Comparison of ENCODE assay signal across 8 cellular contexts in the genomic region with DNA sequence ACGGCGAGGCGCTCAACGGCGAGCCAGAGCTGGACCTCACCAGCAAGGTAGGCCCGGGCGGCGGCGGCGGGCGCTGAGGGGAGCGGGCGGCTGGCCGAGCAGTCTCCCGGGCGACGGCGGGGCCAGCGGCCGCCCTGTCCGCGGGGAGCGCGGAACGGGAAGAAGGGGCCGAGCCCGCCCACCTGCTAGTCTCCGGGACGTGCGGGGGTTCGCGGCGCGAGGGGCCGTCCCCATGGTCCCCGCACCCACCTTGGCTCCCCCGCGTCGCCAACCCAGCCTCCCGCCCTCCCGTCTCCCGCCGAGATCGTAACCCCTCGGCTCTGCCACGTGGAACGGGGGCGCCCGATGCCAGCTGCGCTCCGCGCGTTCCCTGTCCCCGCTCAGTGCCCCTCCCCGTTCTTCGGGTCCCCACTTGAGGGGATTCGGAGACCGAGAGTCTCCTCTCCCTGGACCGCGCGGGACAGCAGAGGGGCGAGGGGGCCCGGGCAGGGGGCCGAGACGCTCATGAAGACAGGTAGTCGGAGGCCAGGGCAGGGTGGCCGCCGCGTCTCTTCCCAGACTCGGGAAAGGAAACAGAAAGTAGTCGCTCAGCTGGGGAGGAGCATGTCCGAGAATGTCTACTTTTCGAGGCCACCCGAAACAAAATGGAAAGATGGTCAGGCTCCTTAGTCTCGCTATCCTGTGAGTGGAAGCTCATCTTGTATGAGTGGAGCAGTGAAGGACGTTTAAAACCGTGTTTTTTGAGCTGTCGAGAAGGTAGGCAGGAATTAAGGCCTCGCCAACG. TPM values are rescaled to one million over a fixed set of nuclear protein-coding genes. Genes with fewer than 3 reads are reported as not detected.
DNase-seq lines count a peak whose midpoint lies in the region; ATAC-seq and TF ChIP-seq lines count a peak whose summit lies in the region.

No MANE protein-coding gene starts in this region.

- intact Hi-C loops in dendritic cell treated with granulocyte-macrophage colony-stimulating factor and Interleukin-4, amounts not matched to agents 40 ng/mL and 50 ng/mL, for 4 days (cut with micrococcal nuclease), result no loop called here

- peak overlapping the region; percentile 85 for H3K27ac Mint-ChIP-seq in dendritic cell treated with granulocyte-macrophage colony-stimulating factor and Interleukin-4, amounts not matched to agents 40 ng/mL and 50 ng/mL, for 4 days

- peak overlapping the region; percentile 75 to 93 (median 93) for H3K4me3 ChIP-seq in liver (ENCODE audit: low read depth in 1 of 3, low read length in 3 of 3)

- peaks cover 24% of the 10 kb centered on the region for H3K36me3 Mint-ChIP-seq in dendritic cell treated with granulocyte-macrophage colony-stimulating factor and Interleukin-4, amounts not matched to agents 40 ng/mL and 50 ng/mL, for 4 days (ENCODE audit: low read depth)

- H3K27me3 Mint-ChIP-seq in dendritic cell treated with granulocyte-macrophage colony-stimulating factor and Interleukin-4, amounts not matched to agents 40 ng/mL and 50 ng/mL, for 4 days, result no peaks in the 10 kb centered on the region

- H3K27me3 ChIP-seq in liver (ENCODE audit: control insufficient read depth in 4 of 4, insufficient read depth in 4 of 4, low read length in 3 of 4), result no peaks in the 10 kb centered on the region

- TF ChIP-seq CTCF in VCaP (conservative IDR thresholded peaks at IDR 0.05), result no peak
- no peak for TF ChIP-seq CTCF in liver (IDR thresholded peaks at IDR 0.05; ENCODE audit: low read depth, low read length, missing input control)

- H3K9ac ChIP-seq in liver (ENCODE audit: low read depth in 1 of 2, low read length in 2 of 2), result peak overlapping the region; percentile 77 to 83

- peaks cover 46% of the 10 kb centered on the region for H3K4me1 Mint-ChIP-seq in dendritic cell treated with granulocyte-macrophage colony-stimulating factor and Interleukin-4, amounts not matched to agents 40 ng/mL and 50 ng/mL, for 4 days (ENCODE audit: low read depth)

- peak in 2 of 3 donors; percentile 8 to 26 for DNase-seq in stimulated activated CD4-positive, alpha-beta T cell treated with anti-CD3 and anti-CD28 coated beads, TNF-alpha, amount 100 ng/mL, for 48 hours (ENCODE audit: low read depth in 3 of 3)
- DNase-seq in NCI-H446 treated with DMSO at 0.1 percent for 48 hours (lab: John Stamatoyannopoulos, UW), result no peak

- peak overlapping the region; percentile 81 for H3K4me3 Mint-ChIP-seq in dendritic cell treated with granulocyte-macrophage colony-stimulating factor and Interleukin-4, amounts not matched to agents 40 ng/mL and 50 ng/mL, for 4 days

- H3K9me3 ChIP-seq in liver (ENCODE audit: control insufficient read depth in 4 of 4, low read length in 3 of 4), result no peaks in the 10 kb centered on the region

- ATAC-seq in GM18517 (IDR thresholded peaks at IDR 0.05; ENCODE audit: unreplicated experiment) (peak; percentile 1), HG03135 (IDR thresholded peaks at IDR 0.05; ENCODE audit: unreplicated experiment) (peak; percentile 4), GM21737 (IDR thresholded peaks at IDR 0.05; ENCODE audit: unreplicated experiment) (no peak)

- WGBS in liver, result under 1% methylated on average over 80 of the region's 80 CpGs

- TF ChIP-seq RAD21 in liver (IDR thresholded peaks at IDR 0.05), result no peak

- no peaks in the 10 kb centered on the region for H3K9me3 Mint-ChIP-seq in dendritic cell treated with granulocyte-macrophage colony-stimulating factor and Interleukin-4, amounts not matched to agents 40 ng/mL and 50 ng/mL, for 4 days

- H3K4me1 ChIP-seq in liver (ENCODE audit: control insufficient read depth in 4 of 4, insufficient read depth in 4 of 4, low read length in 3 of 4), result peaks cover 0 to 33% (median 19%) of the 10 kb centered on the region in 4 donors

- H3K27ac ChIP-seq in VCaP, result peak overlapping the region; percentile 90
- peak overlapping the region; percentile 94 for H3K27ac ChIP-seq in liver (ENCODE audit: low read depth in 1 of 2, low read length in 2 of 2)

- H3K36me3 ChIP-seq in liver (ENCODE audit: control insufficient read depth in 4 of 4, insufficient read depth in 3 of 4, low read depth in 1 of 4, low read length in 3 of 4), result peaks cover 0 to 6% (median 3%) of the 10 kb centered on the region in 4 donors

TF ChIP-seq in liver, 16 proteins besides CTCF, POLR2A, EP300 and RAD21:
- TF ChIP-seq GABPA (IDR thresholded peaks at IDR 0.05 in 1 of 2, conservative IDR thresholded peaks at IDR 0.05 in 1 of 2) (no peak), YY1 (IDR thresholded peaks at IDR 0.05) (peak; percentile 42)

RNA-seq across cellular contexts. Expression of a gene that starts 0.5 kb away (rescaled TPM):
- 10 to 100 TPM; 24.3 to 56.3 TPM for total RNA-seq in liver
- 1 to 10 TPM; 5.3 to 7.8 TPM for polyA plus RNA-seq in liver

RNA-seq across cellular contexts. Expression of a gene that starts 5.5 kb away (rescaled TPM):
- 10 to 100 TPM; 15.6 to 20.6 TPM for total RNA-seq in liver
- 10 to 100 TPM in 1 of 2 donors, 1 to 10 TPM in 1; 3.4 to 13.8 TPM for polyA plus RNA-seq in liver

RNA-seq across cellular contexts. Expression of a gene that starts 24.5 kb away (rescaled TPM):
- 10 to 100 TPM; 20.2 to 20.8 TPM for total RNA-seq in liver
- 10 to 100 TPM; 21.9 to 44.3 TPM for polyA plus RNA-seq in liver

RNA-seq across cellular contexts. Expression of a gene that starts 49.5 kb away (rescaled TPM):
- total RNA-seq in liver, result 100 to 1,000 TPM in 1 of 2 donors, 10 to 100 TPM in 1; 53.3 to 170 TPM
- 100 to 1,000 TPM in 1 of 2 donors, 10 to 100 TPM in 1; 13.1 to 110 TPM for polyA plus RNA-seq in liver

RNA-seq across cellular contexts. Expression of a gene that starts 49.9 kb away (rescaled TPM):
- 1 to 10 TPM; 6.3 to 8.6 TPM for total RNA-seq in liver
- polyA plus RNA-seq in liver, result 10 to 100 TPM in 1 of 2 donors, 1 to 10 TPM in 1; 9.3 to 14.9 TPM
